ENCODE assay signal across 8 cellular contexts in the genomic region with DNA sequence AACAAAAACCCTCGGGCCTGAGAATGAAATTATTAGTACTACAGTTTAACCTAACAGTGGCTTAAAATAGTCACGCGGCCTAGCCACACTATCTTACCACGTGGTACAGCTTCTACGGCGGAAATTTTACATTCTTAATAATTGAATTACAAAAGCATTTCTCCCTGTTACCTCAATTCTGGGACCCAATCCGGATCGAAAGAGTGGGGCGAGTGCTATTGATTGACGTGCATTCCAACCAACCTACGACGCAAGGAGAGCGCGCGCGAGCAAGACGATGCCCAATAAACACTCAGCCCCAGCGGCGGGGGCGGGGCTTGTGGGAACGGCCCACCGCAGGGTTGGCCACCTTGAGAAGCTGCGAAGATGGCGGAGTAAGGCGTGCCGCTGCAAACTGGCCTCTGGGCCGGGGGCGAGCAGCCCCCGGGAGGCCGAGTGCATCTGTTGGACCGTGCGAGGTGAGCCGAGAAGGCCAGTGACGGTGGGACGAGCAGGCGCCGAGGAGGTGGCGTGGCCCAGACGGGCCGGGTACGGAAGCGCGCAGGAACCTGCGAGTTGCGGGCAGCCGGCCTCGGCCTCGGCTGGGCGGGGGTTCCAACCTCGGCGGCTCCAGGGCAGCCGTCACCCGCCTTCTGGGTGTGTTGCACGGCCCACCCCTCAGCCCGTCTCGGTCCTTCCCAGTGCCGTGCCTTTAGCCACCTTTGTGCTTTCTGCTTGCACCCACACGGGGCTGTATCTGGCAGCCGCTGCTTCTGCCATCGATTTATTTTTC. TPM values are rescaled to one million over a fixed set of nuclear protein-coding genes. Genes with fewer than 3 reads are reported as not detected.
DNase-seq lines count a peak whose midpoint lies in the region; ATAC-seq, FAIRE-seq and TF ChIP-seq lines count a peak whose summit lies in the region.

No MANE protein-coding gene starts in this region.

- POLR2A ChIA-PET in H1 (lab: Charles Lee; ENCODE audit: partially characterized antibody), result interaction anchor here (0.8 to 3.4 kb wide), 13 partner anchors 10 to 366 kb away, joined by 3 to 13 read pairs (median 3); a partner anchor contains a TSS

- peak; percentile 95 to 98 for TF ChIP-seq POLR2A in H1 (IDR thresholded peaks at IDR 0.05; ENCODE audit: control extremely low read depth in 1 of 2, low read depth in 2 of 2, low read length in 2 of 2)

- H3K18ac ChIP-seq in H1 (ENCODE audit: extremely low read depth, low read length), result peak overlapping the region; percentile 97

- H3K4me1 ChIP-seq in H1 (replicated peaks in 1 of 4; ENCODE audit: control insufficient read depth in 3 of 4, insufficient read depth in 4 of 4, low read length in 3 of 4), result peaks cover 0 to 5% (median 2%) of the 10 kb centered on the region in 4 experiments; a peak in 3 of 7 replicates

- peak; percentile 68 for FAIRE-seq in H1 (lab: Jason Lieb, UNC)

- H4K5ac ChIP-seq in H1 (ENCODE audit: insufficient read length, low read depth, low read length), result peak overlapping the region; percentile 99

- H3K23me2 ChIP-seq in H1 (ENCODE audit: low read depth, low read length), result 0 out of 2 replicates have a peak, but pooled peaks cover 3% of the 10 kb centered on the region

- no peak for TF ChIP-seq CTCF in H1 (IDR thresholded peaks at IDR 0.05; ENCODE audit: control extremely low read depth in 1 of 3, insufficient read depth in 1 of 3, low read depth in 1 of 3, low read length in 3 of 3)

- no peak overlapping the region for H2BK20ac ChIP-seq in H1 (ENCODE audit: low read length)

- H3K27ac ChIP-seq in H1 (ENCODE audit: low read depth, low read length), result peak overlapping the region; percentile 92

- H3K36me3 ChIP-seq in H1 (ENCODE audit: control insufficient read depth in 2 of 4, insufficient read depth in 4 of 4, low read length in 3 of 4), result peaks cover 15 to 49% (median 35%) of the 10 kb centered on the region in 4 experiments

- H3K79me1 ChIP-seq in H1 (ENCODE audit: low read depth, low read length), result peaks cover 2% of the 10 kb centered on the region; the same call in 1 of the 2 replicates

- no peaks in the 10 kb centered on the region for H3K27me3 ChIP-seq in H1 (replicated peaks in 1 of 4; ENCODE audit: control insufficient read depth in 3 of 4, extremely low read depth in 1 of 4, insufficient read depth in 3 of 4, low read length in 3 of 4)

- H3K23ac ChIP-seq in H1 (ENCODE audit: insufficient read length), result no peak overlapping the region

- TF ChIP-seq RAD21 in H1 (IDR thresholded peaks at IDR 0.05 in 1 of 2, conservative IDR thresholded peaks at IDR 0.05 in 1 of 2; ENCODE audit: low read depth in 2 of 2, low read length in 2 of 2), result no peak

- peak overlapping the region; percentile 98; the same call in 1 of the 2 replicates for H4K8ac ChIP-seq in H1 (ENCODE audit: extremely low read depth, insufficient read depth, low read length)

- H3K4me1 Mint-ChIP-seq in memory B cell, result peaks cover 25% of the 10 kb centered on the region

- peaks cover 11 to 49% of the 10 kb centered on the region in 2 experiments for H3K79me2 ChIP-seq in H1 (ENCODE audit: control insufficient read depth in 1 of 2, insufficient read depth in 2 of 2, low read length in 2 of 2)

- H2AK5ac ChIP-seq in H1 (ENCODE audit: low read depth, low read length), result no peak overlapping the region

- H3K27me3 Mint-ChIP-seq in memory B cell, result no peaks in the 10 kb centered on the region

- peak overlapping the region; percentile 98 for H3K4me3 Mint-ChIP-seq in memory B cell

- no peak overlapping the region for H2BK15ac ChIP-seq in H1 (ENCODE audit: low read length)

- H4K91ac ChIP-seq in H1 (replicated peaks; ENCODE audit: insufficient read length, low read length), result peak overlapping the region; percentile 84

- DNase-seq in COR-L47 (lab: John Stamatoyannopoulos, UW), result peak; percentile 99
- peak; percentile 98 for DNase-seq in HT1080 (ENCODE audit: low read depth)
- peak; percentile 98 to 99 for DNase-seq in NOMO-1 (lab: John Stamatoyannopoulos, UW; ENCODE audit: unreplicated experiment in 2 of 2)
- peak; percentile 92 to 96 (median 95) for DNase-seq in activated CD8-positive, alpha-beta memory T cell treated with anti-CD3 and anti-CD28 coated beads for 48 hours (ENCODE audit: low read depth in 2 of 3, low spot score in 2 of 3)
- DNase-seq in H1 (ENCODE audit: low read depth in 1 of 2, low spot score in 2 of 2), result peak; percentile 96 to 97
- peak; percentile 94 to 95 for DNase-seq in memory B cell (ENCODE audit: low spot score in 2 of 2)
- peak; percentile 96 for DNase-seq in stimulated activated CD8-positive, alpha-beta memory T cell treated with anti-CD3 and anti-CD28 coated beads, Interleukin-12 subunit alpha, Interleukin-12 subunit beta, amount 100 ng/mL, for 1 hour (ENCODE audit: low read depth)

- H3K56ac ChIP-seq in H1 (replicated peaks; ENCODE audit: insufficient read length, low read depth, low read length), result peak overlapping the region; percentile 97

- no peaks in the 10 kb centered on the region for H3K9me3 Mint-ChIP-seq in memory B cell

- peak overlapping the region; percentile 76 to 95 (median 90) for H3K4me3 ChIP-seq in H1 (ENCODE audit: extremely low read depth in 1 of 4, insufficient read depth in 2 of 4, low read depth in 3 of 4, low read length in 4 of 4)

- H2BK5ac ChIP-seq in H1 (ENCODE audit: low read depth, low read length), result peak overlapping the region; percentile 98

- H2BK120ac ChIP-seq in H1 (replicated peaks; ENCODE audit: low read depth, low read length), result peak overlapping the region; percentile 79

- no peaks in the 10 kb centered on the region for H3K9me3 ChIP-seq in H1 (ENCODE audit: insufficient read depth in 2 of 2, low read depth in 1 of 2, low read length in 1 of 2)

- CTCF ChIA-PET in H1 (lab: Charles Lee; ENCODE audit: partially characterized antibody), result interaction anchor here (0.8 to 1.0 kb wide), 2 partner anchors 47 to 52 kb away, joined by 3 to 4 read pairs; no protein-coding TSS in a partner anchor

- ATAC-seq in GM21367 (IDR thresholded peaks at IDR 0.05; ENCODE audit: unreplicated experiment) (peak; percentile 93), memory B cell (ENCODE audit: low read depth) (peak; percentile 93)

- WGBS in H1 (ENCODE audit: extremely low coverage in 1 of 2, insufficient coverage in 1 of 2, insufficient read length in 1 of 2, insufficient replicate concordance in 2 of 2, low coverage in 1 of 2, low lambda C conversion rate in 2 of 2, missing lambda C conversion rate in 1 of 2), 2 experiments, result 1% methylated on average over 47 of the region's 60 CpGs; no CpG with 5 or more reads in 1 of the 2 experiments

- no peak overlapping the region for H2AFZ ChIP-seq in H1 (ENCODE audit: low read length)

- no peak for TF ChIP-seq EP300 in H1 (IDR thresholded peaks at IDR 0.05; ENCODE audit: borderline replicate concordance in 1 of 2, low read depth in 2 of 2, low read length in 2 of 2)

- peak overlapping the region; percentile 64 to 88 for H3K4me2 ChIP-seq in H1 (ENCODE audit: insufficient read depth in 1 of 2, low read depth in 2 of 2, low read length in 2 of 2)

- H3K27ac Mint-ChIP-seq in memory B cell, result peak overlapping the region; percentile 96

- H3K4ac ChIP-seq in H1 (replicated peaks; ENCODE audit: insufficient read length, low read depth, low read length), result peak overlapping the region; percentile 95

- peaks cover 13% of the 10 kb centered on the region for H3K36me3 Mint-ChIP-seq in memory B cell

- H3K9ac ChIP-seq in H1 (replicated peaks in 1 of 4; ENCODE audit: extremely low read depth in 1 of 4, low read depth in 3 of 4, low read length in 3 of 4), result peak overlapping the region; percentile 93 to 98 (median 96)

- peak overlapping the region; percentile 75; the same call in 1 of the 2 replicates for H2BK12ac ChIP-seq in H1 (ENCODE audit: low read depth, low read length)

- H4K20me1 ChIP-seq in H1 (replicated peaks in 1 of 2; ENCODE audit: control insufficient read depth in 1 of 2, insufficient read depth in 2 of 2, low read length in 2 of 2), result peaks cover 2 to 8% of the 10 kb centered on the region in 2 experiments

- H3K14ac ChIP-seq in H1 (ENCODE audit: insufficient read length), result no peak overlapping the region

RNA-seq across cellular contexts. Expression of a gene that starts 48.6 kb away (rescaled TPM):
- 35.8 and 37.5 TPM in 2 replicates for total RNA-seq in HT1080 (2014; rRNA removed; shearing (Covaris generic))
- 29.4 and 32.5 TPM in 2 replicates for polyA plus RNA-seq in HT1080 (2015; cell fraction: cytosol; rRNA removed)
- 13.3 and 16.1 TPM in 2 replicates for polyA plus RNA-seq in HT1080 (2015; cell fraction: nucleus; rRNA removed)
- 34.8 and 36.7 TPM in 2 replicates for total RNA-seq in H1 (2021; fragmentation: NEBNext Ultra II Directional; extraction: Animal tissue kit (Norgen Biotek cat#: 25700))
- 41.7 and 44.5 TPM in 2 replicates for polyA plus RNA-seq in H1 (2011; rRNA removed)
- 41.3 TPM for polyA plus RNA-seq in H1 (2011; cell fraction: cytosol; rRNA removed)
- 23.7 TPM for polyA plus RNA-seq in H1 (2011; cell fraction: nucleus; rRNA removed)
- 23.4 to 32.5 TPM (median 28.3 TPM) in 4 replicates for polyA plus RNA-seq in H1 (2012, experiment 1 of 2)
- 31.0 TPM for polyA plus RNA-seq in H1 (2012, experiment 2 of 2)
- polyA plus RNA-seq in H1 (2013, experiment 1 of 2), result 43.4 TPM
- polyA plus RNA-seq in H1 (2013, experiment 2 of 2), result 40.2 TPM
- 8.9 and 9.1 TPM in 2 replicates for polyA minus RNA-seq in H1 (2011; rRNA and poly(A)+ RNA removed)
- 20.3 TPM for polyA minus RNA-seq in H1 (2011; cell fraction: cytosol; rRNA and poly(A)+ RNA removed)
- polyA minus RNA-seq in H1 (2011; cell fraction: nucleus; rRNA and poly(A)+ RNA removed), result 14.8 TPM

RNA-seq across cellular contexts. Expression of a gene that starts 48.8 kb away (rescaled TPM):
- 84.0 and 134 TPM in 2 replicates for total RNA-seq in HT1080 (2014; rRNA removed; shearing (Covaris generic))
- polyA plus RNA-seq in HT1080 (2015; cell fraction: cytosol; rRNA removed), result 81.0 and 96.1 TPM in 2 replicates
- 195 and 198 TPM in 2 replicates for polyA plus RNA-seq in HT1080 (2015; cell fraction: nucleus; rRNA removed)
- total RNA-seq in H1 (2021; fragmentation: NEBNext Ultra II Directional; extraction: Animal tissue kit (Norgen Biotek cat#: 25700)), result 135 and 144 TPM in 2 replicates
- 60.8 and 65.0 TPM in 2 replicates for polyA plus RNA-seq in H1 (2011; rRNA removed)
- 91.5 TPM for polyA plus RNA-seq in H1 (2011; cell fraction: cytosol; rRNA removed)
- polyA plus RNA-seq in H1 (2011; cell fraction: nucleus; rRNA removed), result 116 TPM
- 124 to 165 TPM (median 139 TPM) in 4 replicates for polyA plus RNA-seq in H1 (2012, experiment 1 of 2)
- 11.5 TPM for polyA plus RNA-seq in H1 (2012, experiment 2 of 2)
- polyA plus RNA-seq in H1 (2013, experiment 1 of 2), result 95.2 TPM
- 97.6 TPM for polyA plus RNA-seq in H1 (2013, experiment 2 of 2)
- 112 and 137 TPM in 2 replicates for polyA minus RNA-seq in H1 (2011; rRNA and poly(A)+ RNA removed)
- polyA minus RNA-seq in H1 (2011; cell fraction: cytosol; rRNA and poly(A)+ RNA removed), result 57.6 TPM
- polyA minus RNA-seq in H1 (2011; cell fraction: nucleus; rRNA and poly(A)+ RNA removed), result 93.4 TPM

RNA-seq across cellular contexts. Expression of a gene that starts 52.8 kb away (rescaled TPM):
- total RNA-seq in HT1080 (2014; rRNA removed; shearing (Covaris generic)), result 62.3 and 69.8 TPM in 2 replicates
- 51.6 and 65.9 TPM in 2 replicates for polyA plus RNA-seq in HT1080 (2015; cell fraction: cytosol; rRNA removed)
- 17.5 and 18.6 TPM in 2 replicates for polyA plus RNA-seq in HT1080 (2015; cell fraction: nucleus; rRNA removed)
- 83.3 and 89.0 TPM in 2 replicates for total RNA-seq in H1 (2021; fragmentation: NEBNext Ultra II Directional; extraction: Animal tissue kit (Norgen Biotek cat#: 25700))
- polyA plus RNA-seq in H1 (2011; rRNA removed), result 31.7 and 45.2 TPM in 2 replicates
- polyA plus RNA-seq in H1 (2011; cell fraction: cytosol; rRNA removed), result 41.3 TPM
- polyA plus RNA-seq in H1 (2011; cell fraction: nucleus; rRNA removed), result 21.2 TPM
- polyA plus RNA-seq in H1 (2012, experiment 1 of 2), result 56.1 to 69.5 TPM (median 62.4 TPM) in 4 replicates
- 35.9 TPM for polyA plus RNA-seq in H1 (2012, experiment 2 of 2)
- polyA plus RNA-seq in H1 (2013, experiment 1 of 2), result 62.1 TPM
- 65.2 TPM for polyA plus RNA-seq in H1 (2013, experiment 2 of 2)
- 92.0 and 101 TPM in 2 replicates for polyA minus RNA-seq in H1 (2011; rRNA and poly(A)+ RNA removed)
- 81.9 TPM for polyA minus RNA-seq in H1 (2011; cell fraction: cytosol; rRNA and poly(A)+ RNA removed)
- 24.8 TPM for polyA minus RNA-seq in H1 (2011; cell fraction: nucleus; rRNA and poly(A)+ RNA removed)

RNA-seq across cellular contexts. Expression of a gene that starts 53.3 kb away (rescaled TPM):
- not detected in 2 replicates for total RNA-seq in HT1080 (2014; rRNA removed; shearing (Covaris generic))
- polyA plus RNA-seq in HT1080 (2015; cell fraction: cytosol; rRNA removed), result 0.45 TPM in 1 of 2 replicates, not detected in the other
- not detected in 2 replicates for polyA plus RNA-seq in HT1080 (2015; cell fraction: nucleus; rRNA removed)
- 0.54 TPM in 1 of 2 replicates, not detected in the other for total RNA-seq in H1 (2021; fragmentation: NEBNext Ultra II Directional; extraction: Animal tissue kit (Norgen Biotek cat#: 25700))
- polyA plus RNA-seq in H1 (2011; rRNA removed), result 0.06 and 0.08 TPM in 2 replicates
- 0.36 TPM for polyA plus RNA-seq in H1 (2011; cell fraction: cytosol; rRNA removed)
- not detected for polyA plus RNA-seq in H1 (2011; cell fraction: nucleus; rRNA removed)
- polyA plus RNA-seq in H1 (2012, experiment 1 of 2), result 0.19 to 0.23 TPM in 2 of 4 replicates, not detected in the others
- not detected for polyA plus RNA-seq in H1 (2012, experiment 2 of 2)
- 0.10 TPM for polyA plus RNA-seq in H1 (2013, experiment 1 of 2)
- 0.13 TPM for polyA plus RNA-seq in H1 (2013, experiment 2 of 2)
- polyA minus RNA-seq in H1 (2011; rRNA and poly(A)+ RNA removed), result 0.15 TPM in 1 of 2 replicates, not detected in the other
- polyA minus RNA-seq in H1 (2011; cell fraction: cytosol; rRNA and poly(A)+ RNA removed), result 1.3 TPM
- polyA minus RNA-seq in H1 (2011; cell fraction: nucleus; rRNA and poly(A)+ RNA removed), result 0.70 TPM

Comparison
In these comparisons a context has a peak if more than half of its experiments do, and no peak if none do; other contexts are left out.
1. Peak in every context shown above with its lines: DNase-seq, ATAC-seq, H3K4me3 ChIP-seq and H3K27ac ChIP-seq.